22 cellular contexts compared by ENCODE assay signal in genomic region chr12:90947869-90948268, GRCh38. TPM values are rescaled to one million over a fixed set of nuclear protein-coding genes. Genes with fewer than 3 reads are reported as not detected.
"Had no signal": no experiment of that assay in that cellular context is flagged by ENCODE, and none has a peak within 500 bp of the region (broad histone marks: within the 10 kb centered on the region; RNA-seq: fewer than 3 reads in every experiment).

No MANE protein-coding gene starts in this region.

- H3K27ac ChIP-seq: adrenal gland, breast epithelium, KMS-11, Peyer's patch, RWPE1, SJSA1 had no signal

- H3K4me3 ChIP-seq: adrenal gland, breast epithelium, Peyer's patch, SJSA1 had no signal

- H3K27me3 ChIP-seq: adrenal gland, breast epithelium, Peyer's patch had no signal

- H3K4me1 ChIP-seq: adrenal gland, breast epithelium, Peyer's patch, SJSA1 had no signal

- ATAC-seq: activated CD8-positive, alpha-beta T cell treated with anti-CD3 and anti-CD28 coated beads, Interleukin-2, amount 10 ng/mL, durations not matched to agents 7 days and 5 days had no signal

- H3K9me3 ChIP-seq: adrenal gland, breast epithelium, Peyer's patch, SJSA1 had no signal

- H3K36me3 ChIP-seq: adrenal gland, breast epithelium, Peyer's patch, SJSA1 had no signal

- DNase-seq: activated CD4-positive, alpha-beta T cell treated with anti-CD3 and anti-CD28 coated beads for 48 hours; activated CD4-positive, alpha-beta T cell treated with anti-CD3 and anti-CD28 coated beads, Interleukin-2, amount 50 U/mL, for 4 hours; activated CD4-positive, CD25-positive, alpha-beta regulatory T cell treated with anti-CD3 and anti-CD28 coated beads, Interleukin-2, amount 50 U/mL, for 72 hours; activated CD8-positive, alpha-beta memory T cell treated with anti-CD3 and anti-CD28 coated beads, Interleukin-2, amount 50 U/mL, for 48 hours; activated CD8-positive, alpha-beta T cell treated with anti-CD3 and anti-CD28 coated beads, Interleukin-2, amount 10 ng/mL, durations not matched to agents 7 days and 5 days; activated naive CD4-positive, alpha-beta T cell treated with anti-CD3 and anti-CD28 coated beads, Interleukin-2, amount 50 U/mL, for 16 hours; activated naive CD8-positive, alpha-beta T cell treated with anti-CD3 and anti-CD28 coated beads, Interleukin-2, amount 10 ng/mL, durations not matched to agents 7 days and 5 days; activated T-cell treated with anti-CD3 and anti-CD28 coated beads, Interleukin-2, amount 50 U/mL, for 1 hour; adrenal gland; aorta; caudate nucleus; NCI-H1092; NCI-H2081 treated with DMSO at 0.1 percent for 48 hours; NCI-H524; Peyer's patch; SHP77 had no signal

RNA-seq across cellular contexts. Expression of gene CCER1, which starts 7.1 kb away (rescaled TPM):
- total RNA-seq: activated CD8-positive, alpha-beta T cell treated with anti-CD3 and anti-CD28 coated beads, Interleukin-2, amount 10 ng/mL, durations not matched to agents 7 days and 5 days; activated naive CD8-positive, alpha-beta T cell treated with anti-CD3 and anti-CD28 coated beads, Interleukin-2, amount 10 ng/mL, durations not matched to agents 7 days and 5 days; adrenal gland; aorta; breast epithelium; cerebellum; MCF 10A; Peyer's patch; SJSA1 had no signal

RNA-seq across cellular contexts. Expression of gene EPYC, which starts 56.9 kb away (rescaled TPM):
- total RNA-seq: activated CD8-positive, alpha-beta T cell treated with anti-CD3 and anti-CD28 coated beads, Interleukin-2, amount 10 ng/mL, durations not matched to agents 7 days and 5 days; activated naive CD8-positive, alpha-beta T cell treated with anti-CD3 and anti-CD28 coated beads, Interleukin-2, amount 10 ng/mL, durations not matched to agents 7 days and 5 days; aorta; breast epithelium; cerebellum; MCF 10A; Peyer's patch had no signal
